ENCODE assay signal across 10 cellular contexts in the genomic region with DNA sequence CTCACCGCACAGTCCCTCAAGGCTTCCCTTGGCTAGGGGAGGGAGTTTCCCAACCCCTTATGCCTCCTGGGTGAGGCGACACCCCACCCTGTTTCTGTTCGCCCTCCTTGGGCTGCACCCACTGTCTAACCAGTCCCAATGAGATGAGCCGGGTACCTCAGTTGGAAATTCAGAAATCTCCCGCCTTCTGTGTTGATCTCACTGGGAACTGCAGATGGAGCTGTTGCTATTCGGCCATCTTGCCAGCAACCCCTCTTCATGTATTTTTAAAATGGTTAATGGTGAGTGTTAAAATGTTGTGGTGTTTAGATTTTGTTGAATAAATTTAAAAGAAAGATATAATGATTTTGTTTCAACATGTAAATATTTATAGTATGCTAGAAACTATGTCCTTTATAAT. TPM values are rescaled to one million over a fixed set of nuclear protein-coding genes. Genes with fewer than 3 reads are reported as not detected.
DNase-seq lines count a peak whose midpoint lies in the region; ATAC-seq, FAIRE-seq and TF ChIP-seq lines count a peak whose summit lies in the region.
"Had no signal": no experiment of that assay in that cellular context is flagged by ENCODE, and none has a peak within 500 bp of the region (broad histone marks: within the 10 kb centered on the region; RNA-seq: fewer than 3 reads in every experiment).

No MANE protein-coding gene starts in this region.

- no peak for ATAC-seq in activated T-cell treated with anti-CD3 and anti-CD28 coated beads, Interleukin-2, amount 50 U/mL, for 4 hours

- no peaks in the 10 kb centered on the region for H3K27me3 Mint-ChIP-seq in activated T-cell treated with anti-CD3 and anti-CD28 coated beads, Interleukin-2, amount 50 U/mL, for 4 hours (ENCODE audit: low read depth)
- H3K27me3 Mint-ChIP-seq: activated CD4-positive, alpha-beta memory T cell treated with anti-CD3 and anti-CD28 coated beads, Interleukin-2, amount 10 ng/mL, durations not matched to agents 7 days and 5 days; central memory CD8-positive, alpha-beta T cell had no signal

- no peak overlapping the region for H3K4me3 ChIP-seq in kidney epithelial cell (ENCODE audit: low read depth, low read length)

- peak; percentile 55 for FAIRE-seq in D721Med (lab: Jason Lieb, UNC)

- TF ChIP-seq CTCF in D721Med (IDR thresholded peaks at IDR 0.05; ENCODE audit: insufficient read depth, missing control alignments) = peak; percentile 48
- TF ChIP-seq CTCF in LNCAP (IDR thresholded peaks at IDR 0.05) = peak; percentile 59
- peak; percentile 42 for TF ChIP-seq CTCF in kidney epithelial cell (IDR thresholded peaks at IDR 0.05; ENCODE audit: insufficient read depth, low read length, poor library complexity, severe bottlenecking)

- peaks cover 24% of the 10 kb centered on the region for H3K36me3 Mint-ChIP-seq in activated T-cell treated with anti-CD3 and anti-CD28 coated beads, Interleukin-2, amount 50 U/mL, for 4 hours (ENCODE audit: insufficient read depth)

- no peaks in the 10 kb centered on the region for H3K36me3 ChIP-seq in kidney epithelial cell (ENCODE audit: control insufficient read depth, insufficient read depth, low read length)

- no peaks in the 10 kb centered on the region for H3K27me3 ChIP-seq in kidney epithelial cell (ENCODE audit: control insufficient read depth, insufficient read depth, low read length)

- no peak overlapping the region for H3K4me3 Mint-ChIP-seq in activated T-cell treated with anti-CD3 and anti-CD28 coated beads, Interleukin-2, amount 50 U/mL, for 4 hours
- H3K4me3 Mint-ChIP-seq: activated CD4-positive, alpha-beta memory T cell treated with anti-CD3 and anti-CD28 coated beads, Interleukin-2, amount 10 ng/mL, durations not matched to agents 7 days and 5 days; central memory CD8-positive, alpha-beta T cell had no signal

- peaks cover 20% of the 10 kb centered on the region for H3K9me3 Mint-ChIP-seq in activated T-cell treated with anti-CD3 and anti-CD28 coated beads, Interleukin-2, amount 50 U/mL, for 4 hours

- H3K4me1 Mint-ChIP-seq in activated T-cell treated with anti-CD3 and anti-CD28 coated beads, Interleukin-2, amount 50 U/mL, for 4 hours (ENCODE audit: low read depth) = peaks cover 38% of the 10 kb centered on the region

- DNase-seq in D721Med (ENCODE audit: insufficient read length, low spot score) = no peak
- DNase-seq in astrocyte of the hippocampus (ENCODE audit: low read depth, low spot score) = peak; percentile 32
- no peak for DNase-seq in kidney epithelial cell (ENCODE audit: low read depth)
- no peak for DNase-seq in activated T-cell treated with anti-CD3 and anti-CD28 coated beads, Interleukin-2, amount 50 U/mL, for 4 hours
- DNase-seq in GF-D8 (lab: John Stamatoyannopoulos, UW) = no peak
- no peak for DNase-seq in cerebellar nuclear complex (lab: John Stamatoyannopoulos, UW)
- DNase-seq in stimulated activated CD4-positive, alpha-beta T cell treated with anti-CD3 and anti-CD28 coated beads, Interleukin-4, amount 100 ng/mL, for 4 hours = no peak
- DNase-seq: activated CD4-positive, alpha-beta memory T cell treated with anti-CD3 and anti-CD28 coated beads, Interleukin-2, amount 10 ng/mL, durations not matched to agents 7 days and 5 days had no signal

RNA-seq across cellular contexts. Expression of gene UMAD1, which starts 22.0 kb away (rescaled TPM):
- 10.7 and 16.2 TPM in 2 replicates for total RNA-seq in kidney epithelial cell
- 10 to 100 TPM; 12.5 to 16.9 (median 13.9) TPM for total RNA-seq in activated T-cell treated with anti-CD3 and anti-CD28 coated beads, Interleukin-2, amount 50 U/mL, for 4 hours

RNA-seq across cellular contexts. Expression of gene RPA3, which starts 55.9 kb away (rescaled TPM):
- total RNA-seq in kidney epithelial cell = 21.2 and 22.2 TPM in 2 replicates
- 10 to 100 TPM; 76.9 to 82.6 (median 79.2) TPM for total RNA-seq in activated T-cell treated with anti-CD3 and anti-CD28 coated beads, Interleukin-2, amount 50 U/mL, for 4 hours
